1 cellular context compared by ENCODE assay signal in genomic region chr19:3669616-3670257, GRCh38.
TF ChIP-seq lines count a peak whose summit lies in the region.

No MANE protein-coding gene starts in this region.

TF ChIP-seq in H1, 55 proteins besides CTCF, POLR2A, EP300 and RAD21:
- TF ChIP-seq, protein P1, sequence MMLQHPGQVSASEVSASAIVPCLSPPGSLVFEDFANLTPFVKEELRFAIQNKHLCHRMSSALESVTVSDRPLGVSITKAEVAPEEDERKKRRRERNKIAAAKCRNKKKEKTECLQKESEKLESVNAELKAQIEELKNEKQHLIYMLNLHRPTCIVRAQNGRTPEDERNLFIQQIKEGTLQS (IDR thresholded peaks at IDR 0.05; ENCODE audit: insufficient read depth, low read depth, low read length): no peak
- TF ChIP-seq POU5F1 (IDR thresholded peaks at IDR 0.05; ENCODE audit: low read depth, low read length) (no peak), ATF2 (IDR thresholded peaks at IDR 0.05; ENCODE audit: low read length) (no peak), CREB1 (IDR thresholded peaks at IDR 0.05) (no peak), TAF7 (optimal IDR thresholded peaks at IDR 0.05; ENCODE audit: borderline replicate concordance, low read depth, low read length) (no peak), EGR1 (IDR thresholded peaks at IDR 0.05; ENCODE audit: borderline replicate concordance, low read depth, low read length) (no peak), RXRA (IDR thresholded peaks at IDR 0.05; ENCODE audit: insufficient read depth, low read depth, low read length) (no peak), ZNF274 (IDR thresholded peaks at IDR 0.05; ENCODE audit: borderline replicate concordance, extremely low read depth, low read length) (no peak), RNF2 (IDR thresholded peaks at IDR 0.05; ENCODE audit: borderline replicate concordance, low read depth, low read length, missing control alignments, poor library complexity, severe bottlenecking) (no peak), NRF1 (IDR thresholded peaks at IDR 0.05; ENCODE audit: low read depth, low read length) (no peak), E2F6 (IDR thresholded peaks at IDR 0.05) (no peak), RFX5 (IDR thresholded peaks at IDR 0.05; ENCODE audit: borderline replicate concordance, low read depth, low read length) (no peak), SIX5 (IDR thresholded peaks at IDR 0.05; ENCODE audit: low read depth, low read length) (no peak), MAX (IDR thresholded peaks at IDR 0.05) (no peak), KDM4A (IDR thresholded peaks at IDR 0.05; ENCODE audit: low read depth, low read length, severe bottlenecking) (no peak), TCF12 (IDR thresholded peaks at IDR 0.05; ENCODE audit: low read depth, low read length) (no peak), SRF (IDR thresholded peaks at IDR 0.05; ENCODE audit: low read depth, low read length) (no peak), HDAC6 (IDR thresholded peaks at IDR 0.05; ENCODE audit: low read depth, low read length) (no peak)
TF ChIP-seq in H1: peak in this region for 0.
